In the genomic region with DNA sequence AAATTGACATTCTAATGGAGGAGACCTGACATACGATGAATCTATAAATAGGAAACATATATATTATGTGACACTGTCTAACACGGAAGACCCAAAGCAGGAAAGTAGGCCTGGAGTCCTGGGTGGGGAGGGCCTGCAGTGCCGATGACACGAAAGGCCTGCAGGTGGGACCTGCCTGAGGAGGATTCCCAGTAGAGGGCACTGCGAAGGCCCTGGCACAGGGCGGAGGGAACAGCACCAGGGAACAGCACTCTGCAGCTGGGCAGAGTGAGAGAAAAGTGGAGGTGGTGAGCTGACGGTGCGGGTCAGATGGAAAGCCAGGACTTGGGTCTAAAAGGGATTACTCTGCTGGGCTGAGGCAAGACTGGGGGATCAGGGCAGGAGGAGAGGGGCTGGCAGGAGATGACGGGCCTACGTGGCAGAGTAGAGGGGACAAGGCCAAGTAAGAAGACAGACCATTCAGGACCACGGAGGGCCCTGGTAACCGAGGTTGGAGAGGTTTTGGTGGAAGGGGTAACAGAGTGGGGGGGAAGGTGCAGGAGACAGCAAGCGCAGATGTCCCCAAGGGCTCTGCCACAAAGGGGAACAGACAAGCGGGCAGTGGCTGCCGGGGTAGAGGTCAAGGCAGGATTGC, we compare ENCODE assay signal across 2 cellular contexts.
TF ChIP-seq lines count a peak whose summit lies in the region.

No MANE protein-coding gene starts in this region.

TF ChIP-seq in HEK293, 187 proteins besides CTCF, POLR2A, EP300 and RAD21:
- TF ChIP-seq GLIS1 (tag by site-specific recombination; IDR thresholded peaks at IDR 0.05): no peak
- no peak for TF ChIP-seq ZNF37A (tag by site-specific recombination; IDR thresholded peaks at IDR 0.05)
- peak; percentile 71 for TF ChIP-seq ZNF341 (tag by site-specific recombination; IDR thresholded peaks at IDR 0.05; ENCODE audit: low read depth)

TF ChIP-seq in HepG2, 621 proteins besides CTCF, POLR2A, EP300 and RAD21:
- TF ChIP-seq ZNF235 (CRISPR knock-in tag; IDR thresholded peaks at IDR 0.05; ENCODE audit: borderline replicate concordance) (no peak), HNRNPL (IDR thresholded peaks at IDR 0.05; ENCODE audit: low read depth, low read length) (peak; percentile 88), PHB2 (IDR thresholded peaks at IDR 0.05; ENCODE audit: partially characterized antibody) (no peak), NR2F2 (IDR thresholded peaks at IDR 0.05; ENCODE audit: borderline replicate concordance, low read depth) (no peak), ZFX (CRISPR knock-in tag; IDR thresholded peaks at IDR 0.05; ENCODE audit: low read depth) (peak; percentile 49)
- TF ChIP-seq, protein P1, sequence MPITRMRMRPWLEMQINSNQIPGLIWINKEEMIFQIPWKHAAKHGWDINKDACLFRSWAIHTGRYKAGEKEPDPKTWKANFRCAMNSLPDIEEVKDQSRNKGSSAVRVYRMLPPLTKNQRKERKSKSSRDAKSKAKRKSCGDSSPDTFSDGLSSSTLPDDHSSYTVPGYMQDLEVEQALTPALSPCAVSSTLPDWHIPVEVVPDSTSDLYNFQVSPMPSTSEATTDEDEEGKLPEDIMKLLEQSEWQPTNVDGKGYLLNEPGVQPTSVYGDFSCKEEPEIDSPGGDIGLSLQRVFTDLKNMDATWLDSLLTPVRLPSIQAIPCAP (CRISPR knock-in tag; IDR thresholded peaks at IDR 0.05; ENCODE audit: low read depth): no peak
